Comparison of ENCODE assay signal across 1 cellular context in genomic region chr17:66445229-66445628, GRCh38.
TF ChIP-seq lines count a peak whose summit lies in the region.

No MANE protein-coding gene starts in this region.

TF ChIP-seq in IMR-90, 13 proteins besides CTCF, POLR2A, EP300 and RAD21:
- TF ChIP-seq, protein P1, sequence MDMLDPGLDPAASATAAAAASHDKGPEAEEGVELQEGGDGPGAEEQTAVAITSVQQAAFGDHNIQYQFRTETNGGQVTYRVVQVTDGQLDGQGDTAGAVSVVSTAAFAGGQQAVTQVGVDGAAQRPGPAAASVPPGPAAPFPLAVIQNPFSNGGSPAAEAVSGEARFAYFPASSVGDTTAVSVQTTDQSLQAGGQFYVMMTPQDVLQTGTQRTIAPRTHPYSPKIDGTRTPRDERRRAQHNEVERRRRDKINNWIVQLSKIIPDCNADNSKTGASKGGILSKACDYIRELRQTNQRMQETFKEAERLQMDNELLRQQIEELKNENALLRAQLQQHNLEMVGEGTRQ (IDR thresholded peaks at IDR 0.05; ENCODE audit: low read depth, low read length): no peak
- TF ChIP-seq RFX5 (IDR thresholded peaks at IDR 0.05; ENCODE audit: low read depth, low read length) (no peak), ELK1 (IDR thresholded peaks at IDR 0.05; ENCODE audit: borderline replicate concordance, low read depth, low read length) (no peak)
